25 cellular contexts compared by ENCODE assay signal in the genomic region with DNA sequence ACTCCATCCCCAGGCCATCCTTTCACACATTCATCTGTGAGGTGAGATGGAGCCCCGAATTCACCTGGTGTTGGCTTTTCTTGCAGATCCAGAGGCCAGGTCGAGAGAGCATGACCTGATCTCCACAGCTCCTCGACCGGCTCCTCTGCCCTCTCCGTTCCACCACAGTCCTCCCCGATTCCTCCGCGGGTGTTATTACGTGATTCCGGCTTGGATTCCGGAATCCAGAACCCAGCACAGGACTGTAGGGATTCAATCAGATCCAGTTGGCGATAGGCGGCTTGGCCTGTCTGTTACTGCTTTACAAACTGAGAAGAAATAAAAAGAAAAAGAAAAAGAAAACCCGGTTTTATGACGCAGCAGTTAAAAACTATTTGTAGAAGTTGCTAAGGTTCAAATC.
DNase-seq lines count a peak whose midpoint lies in the region; ATAC-seq and TF ChIP-seq lines count a peak whose summit lies in the region.
"Had no signal": no experiment of that assay in that cellular context is flagged by ENCODE, and none has a peak within 500 bp of the region (broad histone marks: within the 10 kb centered on the region; RNA-seq: fewer than 3 reads in every experiment).

No MANE protein-coding gene starts in this region.

- no peak overlapping the region for H3K14ac ChIP-seq in neuronal stem cell (ENCODE audit: low read length)

- no peak overlapping the region for H3K4me2 ChIP-seq in neuronal stem cell (ENCODE audit: insufficient read depth, low read length, poor library complexity, severe bottlenecking)

- no peak overlapping the region for H3K4ac ChIP-seq in neuronal stem cell (ENCODE audit: low read length)

- DNase-seq in LNCaP clone FGC (ENCODE audit: low read depth) = no peak
- no peak for DNase-seq in neuronal stem cell (ENCODE audit: low spot score)
- DNase-seq in tibial nerve (ENCODE audit: low spot score in 2 of 2) = peak in 1 of 2 donors; percentile 57
- no peak for DNase-seq in activated naive CD8-positive, alpha-beta T cell treated with anti-CD3 and anti-CD28 coated beads for 36 hours
- DNase-seq in stimulated activated effector memory CD8-positive, alpha-beta T cell treated with anti-CD3 and anti-CD28 coated beads, Interleukin-12 subunit alpha, Interleukin-12 subunit beta, amount 100 ng/mL, for 72 hours (ENCODE audit: low spot score in 2 of 2) = no peak
- no peak for DNase-seq in SK-N-DZ (ENCODE audit: low spot score)
- DNase-seq: activated CD4-positive, alpha-beta memory T cell treated with anti-CD3 and anti-CD28 coated beads for 36 hours; activated CD4-positive, CD25-positive, alpha-beta regulatory T cell; activated effector memory CD4-positive, alpha-beta T cell treated with Interleukin-2 at 50 U/mL for 16 hours; CD4-positive, CD25-positive, alpha-beta regulatory T cell; dorsolateral prefrontal cortex; foreskin keratinocyte; HCEC 1CT; hypothalamus; NCI-H1436; NCI-H526; retina; stimulated activated CD4-positive, alpha-beta T cell treated with anti-CD3 and anti-CD28 coated beads, Interleukin-4, amount 100 ng/mL, for 4 hours; T1000 had no signal

- TF ChIP-seq POLR2A in tibial nerve (IDR thresholded peaks at IDR 0.05) = no peak

- H3K36me3 Mint-ChIP-seq in dendritic cell treated with granulocyte-macrophage colony-stimulating factor and Interleukin-4, amounts not matched to agents 40 ng/mL and 50 ng/mL, for 4 days (ENCODE audit: low read depth) = no peaks in the 10 kb centered on the region
- no peaks in the 10 kb centered on the region for H3K36me3 Mint-ChIP-seq in activated naive CD8-positive, alpha-beta T cell treated with anti-CD3 and anti-CD28 coated beads for 36 hours
- no peaks in the 10 kb centered on the region for H3K36me3 Mint-ChIP-seq in stimulated activated effector memory CD8-positive, alpha-beta T cell treated with anti-CD3 and anti-CD28 coated beads, Interleukin-12 subunit alpha, Interleukin-12 subunit beta, amount 100 ng/mL, for 72 hours
- H3K36me3 Mint-ChIP-seq: activated CD4-positive, alpha-beta memory T cell treated with anti-CD3 and anti-CD28 coated beads for 36 hours; CD4-positive, CD25-positive, alpha-beta regulatory T cell had no signal

- H2BK120ac ChIP-seq in neuronal stem cell (ENCODE audit: low read depth, low read length) = no peak overlapping the region

- H3K4me1 ChIP-seq in neuronal stem cell (ENCODE audit: control insufficient read depth in 2 of 2, insufficient read depth in 1 of 2, low read depth in 1 of 2, low read length in 2 of 2) = peaks cover 0 to 14% of the 10 kb centered on the region in 2 donors
- peaks cover 0 to 56% (median 13%) of the 10 kb centered on the region in 4 donors for H3K4me1 ChIP-seq in tibial nerve
- H3K4me1 ChIP-seq: foreskin keratinocyte had no signal

- no peak overlapping the region for H3K23ac ChIP-seq in neuronal stem cell (ENCODE audit: low read depth, low read length, poor library complexity)

- no peak overlapping the region for H3K4me3 Mint-ChIP-seq in dendritic cell treated with granulocyte-macrophage colony-stimulating factor and Interleukin-4, amounts not matched to agents 40 ng/mL and 50 ng/mL, for 4 days
- H3K4me3 Mint-ChIP-seq in activated naive CD8-positive, alpha-beta T cell treated with anti-CD3 and anti-CD28 coated beads for 36 hours = no peak overlapping the region
- H3K4me3 Mint-ChIP-seq in stimulated activated effector memory CD8-positive, alpha-beta T cell treated with anti-CD3 and anti-CD28 coated beads, Interleukin-12 subunit alpha, Interleukin-12 subunit beta, amount 100 ng/mL, for 72 hours = no peak overlapping the region
- H3K4me3 Mint-ChIP-seq: activated CD4-positive, alpha-beta memory T cell treated with anti-CD3 and anti-CD28 coated beads for 36 hours; CD4-positive, CD25-positive, alpha-beta regulatory T cell; stimulated activated naive CD8-positive, alpha-beta T cell treated with anti-CD3 and anti-CD28 coated beads, Interleukin-15, Interleukin-2, amounts not matched to agents 100 ng/mL and 50 ng/mL, for 24 hours had no signal

- intact Hi-C loops in dendritic cell treated with granulocyte-macrophage colony-stimulating factor and Interleukin-4, amounts not matched to agents 40 ng/mL and 50 ng/mL, for 4 days (cut with micrococcal nuclease) = no loop called here

- peaks cover 23% of the 10 kb centered on the region for H3K27me3 Mint-ChIP-seq in dendritic cell treated with granulocyte-macrophage colony-stimulating factor and Interleukin-4, amounts not matched to agents 40 ng/mL and 50 ng/mL, for 4 days
- peaks cover 18% of the 10 kb centered on the region for H3K27me3 Mint-ChIP-seq in activated naive CD8-positive, alpha-beta T cell treated with anti-CD3 and anti-CD28 coated beads for 36 hours

- no peaks in the 10 kb centered on the region for H3K79me1 ChIP-seq in neuronal stem cell (ENCODE audit: low read depth, low read length)

- TF ChIP-seq EP300 in tibial nerve (IDR thresholded peaks at IDR 0.05) = no peak

- H3K4me3 ChIP-seq in LNCaP clone FGC (ENCODE audit: low read depth, low read length) (peak overlapping the region; percentile 1; the same call in 1 of the 2 replicates), neuronal stem cell (ENCODE audit: low read length in 2 of 2) (no peak overlapping the region), tibial nerve (no peak overlapping the region)
- H3K4me3 ChIP-seq: cardiac muscle cell, dorsolateral prefrontal cortex, K562, lung had no signal

- peaks cover 38% of the 10 kb centered on the region for H3K4me1 Mint-ChIP-seq in dendritic cell treated with granulocyte-macrophage colony-stimulating factor and Interleukin-4, amounts not matched to agents 40 ng/mL and 50 ng/mL, for 4 days (ENCODE audit: low read depth)
- peaks cover 2% of the 10 kb centered on the region for H3K4me1 Mint-ChIP-seq in activated naive CD8-positive, alpha-beta T cell treated with anti-CD3 and anti-CD28 coated beads for 36 hours
- H3K4me1 Mint-ChIP-seq in stimulated activated effector memory CD8-positive, alpha-beta T cell treated with anti-CD3 and anti-CD28 coated beads, Interleukin-12 subunit alpha, Interleukin-12 subunit beta, amount 100 ng/mL, for 72 hours = no peaks in the 10 kb centered on the region
- H3K4me1 Mint-ChIP-seq: CD4-positive, CD25-positive, alpha-beta regulatory T cell had no signal

- H3K36me3 ChIP-seq in neuronal stem cell (replicated peaks in 1 of 2; ENCODE audit: control insufficient read depth in 2 of 2, insufficient read depth in 2 of 2, low read length in 2 of 2) (no peaks in the 10 kb centered on the region), tibial nerve (no peaks in the 10 kb centered on the region)
- H3K36me3 ChIP-seq: cardiac muscle cell had no signal

- TF ChIP-seq CTCF in LNCaP clone FGC (IDR thresholded peaks at IDR 0.05; ENCODE audit: control insufficient read depth, extremely low read depth, insufficient read depth) (no peak), tibial nerve (IDR thresholded peaks at IDR 0.05) (no peak)

- H2BK5ac ChIP-seq in neuronal stem cell (ENCODE audit: low read length) = no peak overlapping the region

- H3K27me3 ChIP-seq in neuronal stem cell (ENCODE audit: control insufficient read depth in 3 of 3, insufficient read depth in 3 of 3, low read depth in 1 of 3, low read length in 3 of 3) (peaks cover 0 to 23% (median 0%) of the 10 kb centered on the region in 3 experiments), tibial nerve (no peaks in the 10 kb centered on the region)
- H3K27me3 ChIP-seq: cardiac muscle cell, dorsolateral prefrontal cortex, foreskin keratinocyte had no signal

- H2BK15ac ChIP-seq in neuronal stem cell (ENCODE audit: low read length) = no peak overlapping the region

- no CpG with 5 or more reads among the region's 15 CpGs for WGBS in neuronal stem cell (ENCODE audit: extremely low coverage in 2 of 2, insufficient read length in 2 of 2, insufficient replicate concordance in 1 of 2), 2 donors
- 66 to 68% methylated on average over 15 of the region's 15 CpGs for WGBS in tibial nerve, 2 donors

- H4K91ac ChIP-seq in neuronal stem cell (ENCODE audit: low read depth, low read length, poor library complexity) = no peak overlapping the region

- H3K27ac ChIP-seq in neuronal stem cell (replicated peaks; ENCODE audit: low read length) = no peak overlapping the region
- peak overlapping the region; percentile 38 to 89 (median 80) for H3K27ac ChIP-seq in tibial nerve
- H3K27ac ChIP-seq: cardiac muscle cell, foreskin keratinocyte, RWPE1 had no signal

- H2AFZ ChIP-seq in neuronal stem cell (ENCODE audit: low read length) = no peak overlapping the region

- H2BK12ac ChIP-seq in neuronal stem cell (ENCODE audit: low read length) = no peak overlapping the region

- no peaks in the 10 kb centered on the region for H3K9me3 ChIP-seq in neuronal stem cell (replicated peaks in 1 of 2; ENCODE audit: control insufficient read depth in 2 of 2, insufficient read depth in 1 of 2, low read depth in 1 of 2, low read length in 2 of 2)
- H3K9me3 ChIP-seq in tibial nerve = no peaks in the 10 kb centered on the region

- ATAC-seq in stimulated activated effector memory CD8-positive, alpha-beta T cell treated with anti-CD3 and anti-CD28 coated beads, Interleukin-12 subunit alpha, Interleukin-12 subunit beta, amount 100 ng/mL, for 72 hours = no peak
- ATAC-seq: foreskin keratinocyte, K562 had no signal

- H3K9ac ChIP-seq in neuronal stem cell (ENCODE audit: low read depth, low read length, poor library complexity) = no peak overlapping the region

- peak overlapping the region; percentile 72 for H3K27ac Mint-ChIP-seq in dendritic cell treated with granulocyte-macrophage colony-stimulating factor and Interleukin-4, amounts not matched to agents 40 ng/mL and 50 ng/mL, for 4 days
- no peak overlapping the region for H3K27ac Mint-ChIP-seq in activated naive CD8-positive, alpha-beta T cell treated with anti-CD3 and anti-CD28 coated beads for 36 hours
- H3K27ac Mint-ChIP-seq in stimulated activated effector memory CD8-positive, alpha-beta T cell treated with anti-CD3 and anti-CD28 coated beads, Interleukin-12 subunit alpha, Interleukin-12 subunit beta, amount 100 ng/mL, for 72 hours = no peak overlapping the region
- H3K27ac Mint-ChIP-seq: activated CD4-positive, alpha-beta memory T cell treated with anti-CD3 and anti-CD28 coated beads for 36 hours; CD4-positive, CD25-positive, alpha-beta regulatory T cell; stimulated activated naive CD8-positive, alpha-beta T cell treated with anti-CD3 and anti-CD28 coated beads, Interleukin-15, Interleukin-2, amounts not matched to agents 100 ng/mL and 50 ng/mL, for 24 hours had no signal

- H3K9me3 Mint-ChIP-seq in dendritic cell treated with granulocyte-macrophage colony-stimulating factor and Interleukin-4, amounts not matched to agents 40 ng/mL and 50 ng/mL, for 4 days = no peaks in the 10 kb centered on the region
- H3K9me3 Mint-ChIP-seq in activated naive CD8-positive, alpha-beta T cell treated with anti-CD3 and anti-CD28 coated beads for 36 hours = peaks cover 2% of the 10 kb centered on the region
- H3K9me3 Mint-ChIP-seq in stimulated activated effector memory CD8-positive, alpha-beta T cell treated with anti-CD3 and anti-CD28 coated beads, Interleukin-12 subunit alpha, Interleukin-12 subunit beta, amount 100 ng/mL, for 72 hours = no peaks in the 10 kb centered on the region
- H3K9me3 Mint-ChIP-seq: activated CD4-positive, alpha-beta memory T cell treated with anti-CD3 and anti-CD28 coated beads for 36 hours; stimulated activated naive CD8-positive, alpha-beta T cell treated with anti-CD3 and anti-CD28 coated beads, Interleukin-15, Interleukin-2, amounts not matched to agents 100 ng/mL and 50 ng/mL, for 24 hours had no signal

- peak overlapping the region; percentile 48 for H2AK5ac ChIP-seq in neuronal stem cell (ENCODE audit: low read depth, low read length)

- peak overlapping the region; percentile 73 for H3K18ac ChIP-seq in neuronal stem cell (ENCODE audit: low read length)

- no peak overlapping the region for H4K8ac ChIP-seq in neuronal stem cell (ENCODE audit: low read depth, low read length)
